Comparison of ENCODE assay signal across 11 cellular contexts in the genomic region with DNA sequence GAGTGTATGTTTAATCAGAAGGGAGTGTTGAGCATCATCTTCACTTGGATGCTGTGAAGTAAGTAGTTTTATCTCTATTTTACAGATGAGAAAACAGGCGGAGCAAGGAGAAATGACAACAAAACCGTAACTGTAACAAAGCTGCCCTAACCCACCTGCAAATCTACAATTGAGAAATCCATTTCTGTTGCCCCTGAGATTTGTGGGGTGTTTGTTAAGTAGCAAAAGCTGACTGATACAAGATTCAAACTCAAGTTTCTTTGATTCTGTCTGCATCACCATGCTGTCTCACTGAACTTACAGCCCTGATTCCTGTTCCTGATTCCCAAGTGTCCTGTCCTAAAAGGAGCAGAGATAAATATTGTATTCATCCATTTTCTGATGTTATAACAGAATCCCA. TPM values are rescaled to one million over a fixed set of nuclear protein-coding genes. Genes with fewer than 3 reads are reported as not detected.
DNase-seq lines count a peak whose midpoint lies in the region; ATAC-seq and TF ChIP-seq lines count a peak whose summit lies in the region.
"Had no signal": no experiment of that assay in that cellular context is flagged by ENCODE, and none has a peak within 500 bp of the region (broad histone marks: within the 10 kb centered on the region; RNA-seq: fewer than 3 reads in every experiment).

No MANE protein-coding gene starts in this region.

- H3K9me3 Mint-ChIP-seq in activated CD4-positive, alpha-beta T cell treated with anti-CD3 and anti-CD28 coated beads for 36 hours (ENCODE audit: low read depth): no peaks in the 10 kb centered on the region
- no peaks in the 10 kb centered on the region for H3K9me3 Mint-ChIP-seq in activated CD8-positive, alpha-beta T cell treated with anti-CD3 and anti-CD28 coated beads for 36 hours
- H3K9me3 Mint-ChIP-seq: mesothelial cell of epicardium had no signal

- H3K27ac Mint-ChIP-seq in activated CD4-positive, alpha-beta T cell treated with anti-CD3 and anti-CD28 coated beads for 36 hours: peak overlapping the region; percentile 92
- H3K27ac Mint-ChIP-seq in activated CD8-positive, alpha-beta T cell treated with anti-CD3 and anti-CD28 coated beads for 36 hours: peak overlapping the region; percentile 92
- H3K27ac Mint-ChIP-seq: mesothelial cell of epicardium had no signal

- H3K4me1 ChIP-seq in psoas muscle: peaks cover 56% of the 10 kb centered on the region

- intact Hi-C loops in activated CD4-positive, alpha-beta T cell treated with anti-CD3 and anti-CD28 coated beads for 36 hours (cut with DNase I, micrococcal nuclease): loop anchor here (1.0 to 10.0 kb wide), 3 partner anchors 8 to 529 kb away; a partner anchor contains a TSS
- intact Hi-C loops in activated CD8-positive, alpha-beta T cell treated with anti-CD3 and anti-CD28 coated beads for 36 hours (cut with micrococcal nuclease): loop anchor here (5.0 kb wide), 1 partner anchor 43 kb away; no protein-coding TSS in a partner anchor
- intact Hi-C loops in psoas muscle (cut with DNase I): loop anchor here in 1 of 2 donors (10.0 kb wide), 1 partner anchor 439 kb away; a partner anchor contains a TSS

- no peak for TF ChIP-seq CTCF in activated CD8-positive, alpha-beta T cell treated with anti-CD3 and anti-CD28 coated beads for 36 hours (IDR thresholded peaks at IDR 0.05)
- TF ChIP-seq CTCF in psoas muscle (IDR thresholded peaks at IDR 0.05): no peak

- H3K4me1 Mint-ChIP-seq in activated CD4-positive, alpha-beta T cell treated with anti-CD3 and anti-CD28 coated beads for 36 hours: peaks cover 51% of the 10 kb centered on the region
- H3K4me1 Mint-ChIP-seq in activated CD8-positive, alpha-beta T cell treated with anti-CD3 and anti-CD28 coated beads for 36 hours (ENCODE audit: low read depth): peaks cover 51% of the 10 kb centered on the region

- no peaks in the 10 kb centered on the region for H3K27me3 ChIP-seq in psoas muscle (ENCODE audit: insufficient read depth in 3 of 3, low read length in 2 of 3)
- H3K27me3 ChIP-seq: ascending aorta had no signal

- ATAC-seq in activated CD4-positive, alpha-beta T cell treated with anti-CD3 and anti-CD28 coated beads for 36 hours: peak; percentile 27
- ATAC-seq in activated CD8-positive, alpha-beta T cell treated with anti-CD3 and anti-CD28 coated beads for 36 hours: peak; percentile 22
- no peak for ATAC-seq in psoas muscle
- ATAC-seq in HG03039 (IDR thresholded peaks at IDR 0.05; ENCODE audit: unreplicated experiment): no peak

- POLR2A ChIA-PET in activated CD4-positive, alpha-beta T cell treated with anti-CD3 and anti-CD28 coated beads for 36 hours (lab: Charles Lee): interaction anchor here (0.9 kb wide), 1 partner anchor 18 kb away, joined by 3 read pairs; no protein-coding TSS in a partner anchor
- POLR2A ChIA-PET in activated CD8-positive, alpha-beta T cell treated with anti-CD3 and anti-CD28 coated beads for 36 hours (lab: Charles Lee): interaction anchor here (0.9 to 1.6 kb wide), 2 partner anchors 31 to 54 kb away, joined by 3 to 5 read pairs; no protein-coding TSS in a partner anchor

- no peaks in the 10 kb centered on the region for H3K36me3 Mint-ChIP-seq in activated CD4-positive, alpha-beta T cell treated with anti-CD3 and anti-CD28 coated beads for 36 hours (ENCODE audit: low read depth)
- H3K36me3 Mint-ChIP-seq in activated CD8-positive, alpha-beta T cell treated with anti-CD3 and anti-CD28 coated beads for 36 hours (ENCODE audit: low read depth): no peaks in the 10 kb centered on the region
- H3K36me3 Mint-ChIP-seq: mesothelial cell of epicardium had no signal

- CTCF ChIA-PET in activated CD4-positive, alpha-beta T cell treated with anti-CD3 and anti-CD28 coated beads for 36 hours (lab: Charles Lee): interaction anchor here (0.6 to 1.8 kb wide), 8 partner anchors 7 to 107 kb away, joined by 3 to 7 read pairs (median 4); a partner anchor contains a TSS
- CTCF ChIA-PET in activated CD8-positive, alpha-beta T cell treated with anti-CD3 and anti-CD28 coated beads for 36 hours (lab: Charles Lee): interaction anchor here (1.3 to 2.9 kb wide), 6 partner anchors 17 to 98 kb away, joined by 4 to 10 read pairs (median 6); no protein-coding TSS in a partner anchor

- peak overlapping the region; percentile 90 for H3K27ac ChIP-seq in psoas muscle

- no peak for DNase-seq in activated CD4-positive, alpha-beta T cell treated with anti-CD3 and anti-CD28 coated beads for 36 hours
- DNase-seq in activated CD4-positive, alpha-beta T cell treated with anti-CD3 and anti-CD28 coated beads for 4 hours: no peak
- no peak for DNase-seq in activated CD8-positive, alpha-beta T cell treated with anti-CD3 and anti-CD28 coated beads for 36 hours
- DNase-seq in psoas muscle (no peak), NCI-H524 treated with DMSO at 0.1 percent for 48 hours (lab: John Stamatoyannopoulos, UW) (no peak)
- DNase-seq: Right ventricle myocardium superior had no signal

- WGBS in psoas muscle, 3 donors: 48 to 93% (median 76%) methylated on average over 2 of the region's 2 CpGs

- H3K36me3 ChIP-seq in psoas muscle (ENCODE audit: insufficient read depth in 1 of 2, low read depth in 1 of 2): no peaks in the 10 kb centered on the region
- H3K36me3 ChIP-seq: ascending aorta had no signal

- H3K4me3 ChIP-seq in psoas muscle: no peak overlapping the region
- H3K4me3 ChIP-seq: ascending aorta had no signal

- peak overlapping the region; percentile 33 for H3K4me3 Mint-ChIP-seq in activated CD4-positive, alpha-beta T cell treated with anti-CD3 and anti-CD28 coated beads for 36 hours
- peak overlapping the region; percentile 64 for H3K4me3 Mint-ChIP-seq in activated CD8-positive, alpha-beta T cell treated with anti-CD3 and anti-CD28 coated beads for 36 hours
- H3K4me3 Mint-ChIP-seq: mesothelial cell of epicardium had no signal

- no peaks in the 10 kb centered on the region for H3K27me3 Mint-ChIP-seq in activated CD4-positive, alpha-beta T cell treated with anti-CD3 and anti-CD28 coated beads for 36 hours
- H3K27me3 Mint-ChIP-seq in activated CD8-positive, alpha-beta T cell treated with anti-CD3 and anti-CD28 coated beads for 36 hours: no peaks in the 10 kb centered on the region

- H3K9me3 ChIP-seq in psoas muscle: no peaks in the 10 kb centered on the region
- H3K9me3 ChIP-seq: ascending aorta had no signal

RNA-seq across cellular contexts. Expression of a gene that starts 7.3 kb away (rescaled TPM):
- 10 to 100 TPM; 16.1 to 26.1 TPM for total RNA-seq in activated CD4-positive, alpha-beta T cell treated with anti-CD3 and anti-CD28 coated beads for 36 hours
- 10 to 100 TPM; 19.6 to 20.7 TPM for total RNA-seq in activated CD8-positive, alpha-beta T cell treated with anti-CD3 and anti-CD28 coated beads for 36 hours
- total RNA-seq in psoas muscle: 10 to 100 TPM; 17.1 to 29.6 (median 22.9) TPM
- 10 to 100 TPM; 40.9 to 73.3 (median 58.1) TPM for polyA plus RNA-seq in psoas muscle

RNA-seq across cellular contexts. Expression of a gene that starts 7.5 kb away (rescaled TPM):
- 10 to 100 TPM; 24.0 to 31.0 TPM for total RNA-seq in activated CD4-positive, alpha-beta T cell treated with anti-CD3 and anti-CD28 coated beads for 36 hours
- 10 to 100 TPM; 21.1 to 22.0 TPM for total RNA-seq in activated CD8-positive, alpha-beta T cell treated with anti-CD3 and anti-CD28 coated beads for 36 hours
- 100 to 1,000 TPM in 2 of 4 donors, 10 to 100 TPM in 2; 32.2 to 283 (median 161) TPM for total RNA-seq in psoas muscle
- polyA plus RNA-seq in psoas muscle: 100 to 1,000 TPM in 1 of 3 donors, 10 to 100 TPM in 2; 41.6 to 323 (median 63.9) TPM

RNA-seq across cellular contexts. Expression of a gene that starts 22.4 kb away (rescaled TPM):
- total RNA-seq in activated CD4-positive, alpha-beta T cell treated with anti-CD3 and anti-CD28 coated beads for 36 hours: under 1 TPM; 0.40 to 0.80 TPM
- under 1 TPM in 1 of 2 experiments, not detected in 1; 0.29 TPM for total RNA-seq in activated CD8-positive, alpha-beta T cell treated with anti-CD3 and anti-CD28 coated beads for 36 hours
- under 1 TPM in 2 of 4 donors, not detected in 2; 0.38 to 0.69 TPM for total RNA-seq in psoas muscle
- 1 to 10 TPM in 1 of 3 donors, under 1 TPM in 2; 0.12 to 1.0 (median 0.16) TPM for polyA plus RNA-seq in psoas muscle
- total RNA-seq: ascending aorta, mesothelial cell of epicardium, renal cortical epithelial cell had no signal

RNA-seq across cellular contexts. Expression of a gene that starts 47.6 kb away (rescaled TPM):
- total RNA-seq in activated CD4-positive, alpha-beta T cell treated with anti-CD3 and anti-CD28 coated beads for 36 hours: under 1 TPM; 0.35 to 0.48 TPM
- total RNA-seq in activated CD8-positive, alpha-beta T cell treated with anti-CD3 and anti-CD28 coated beads for 36 hours: 1 to 10 TPM in 1 of 2 experiments, under 1 TPM in 1; 0.74 to 1.2 TPM
- not detected for total RNA-seq in psoas muscle
- not detected for polyA plus RNA-seq in psoas muscle
- total RNA-seq: mesothelial cell of epicardium, renal cortical epithelial cell, Right ventricle myocardium superior had no signal

RNA-seq across cellular contexts. Expression of a gene that starts 49.0 kb away (rescaled TPM):
- total RNA-seq in activated CD4-positive, alpha-beta T cell treated with anti-CD3 and anti-CD28 coated beads for 36 hours: not detected
- not detected for total RNA-seq in activated CD8-positive, alpha-beta T cell treated with anti-CD3 and anti-CD28 coated beads for 36 hours
- total RNA-seq in psoas muscle: under 1 TPM in 1 of 4 donors, not detected in 3; 0.22 TPM
- polyA plus RNA-seq in psoas muscle: under 1 TPM in 2 of 3 donors, not detected in 1; 0.04 TPM
- total RNA-seq: A673, ascending aorta, mesothelial cell of epicardium, renal cortical epithelial cell, Right ventricle myocardium superior had no signal

Comparison
In these comparisons a context has a peak if more than half of its experiments do, and no peak if none do; other contexts are left out.
1. ATAC-seq: peak in activated CD4-positive, alpha-beta T cell treated with anti-CD3 and anti-CD28 coated beads for 36 hours (single experiment) and activated CD8-positive, alpha-beta T cell treated with anti-CD3 and anti-CD28 coated beads for 36 hours (single experiment); none in psoas muscle (0 of 4) and HG03039 (single experiment).